8 cellular contexts compared by ENCODE assay signal in genomic region chr20:21503345-21503744, GRCh38. TPM values are rescaled to one million over a fixed set of nuclear protein-coding genes. Genes with fewer than 3 reads are reported as not detected.
DNase-seq lines count a peak whose midpoint lies in the region; ATAC-seq and TF ChIP-seq lines count a peak whose summit lies in the region.

No MANE protein-coding gene starts in this region.

- no peaks in the 10 kb centered on the region for H3K9me3 Mint-ChIP-seq in activated T-helper 17 cell treated with anti-CD3 and anti-CD28 coated beads, Interleukin-2, amount 50 U/mL, for 72 hours
- no peaks in the 10 kb centered on the region for H3K9me3 Mint-ChIP-seq in Calu3 (ENCODE audit: low read depth, unreplicated experiment)

- no peak overlapping the region for H3K27ac Mint-ChIP-seq in activated T-helper 17 cell treated with anti-CD3 and anti-CD28 coated beads, Interleukin-2, amount 50 U/mL, for 72 hours
- no peak overlapping the region for H3K27ac Mint-ChIP-seq in Calu3 (ENCODE audit: unreplicated experiment)

- in situ Hi-C loops in KBM-7 (cut with MboI; ENCODE audit: low pct_unique_long_range_greater_than_20kb, low sequenced_read_pairs), result loop anchor here (10.0 kb wide), 1 partner anchor 269 kb away; no protein-coding TSS in a partner anchor

- ATAC-seq in GM19395 (IDR thresholded peaks at IDR 0.05; ENCODE audit: unreplicated experiment) (peak; percentile 93), HG03135 (IDR thresholded peaks at IDR 0.05; ENCODE audit: unreplicated experiment) (peak; percentile 86)
- ATAC-seq in activated T-helper 17 cell treated with anti-CD3 and anti-CD28 coated beads, Interleukin-2, amount 50 U/mL, for 72 hours (replicated peaks), result peak; percentile 57

- peaks cover 51% of the 10 kb centered on the region for H3K27me3 Mint-ChIP-seq in activated T-helper 17 cell treated with anti-CD3 and anti-CD28 coated beads, Interleukin-2, amount 50 U/mL, for 72 hours
- no peaks in the 10 kb centered on the region for H3K27me3 Mint-ChIP-seq in Calu3 (ENCODE audit: unreplicated experiment)

- DNase-seq in Ammon's horn (ENCODE audit: low spot score) (peak; percentile 65), Calu3 (no peak), cardiac septum (ENCODE audit: low spot score) (no peak), KBM-7 (no peak), NCI-H774 (lab: John Stamatoyannopoulos, UW) (no peak)

- no peaks in the 10 kb centered on the region for H3K36me3 Mint-ChIP-seq in activated T-helper 17 cell treated with anti-CD3 and anti-CD28 coated beads, Interleukin-2, amount 50 U/mL, for 72 hours (ENCODE audit: low read depth)
- H3K36me3 Mint-ChIP-seq in Calu3 (ENCODE audit: insufficient read depth, unreplicated experiment), result no peaks in the 10 kb centered on the region

- intact Hi-C loops in Calu3 (cut with micrococcal nuclease; ENCODE audit: unreplicated experiment) (no loop called here), cardiac septum (cut with DNase I) (no loop called here)

- no peak overlapping the region for H3K4me3 Mint-ChIP-seq in activated T-helper 17 cell treated with anti-CD3 and anti-CD28 coated beads, Interleukin-2, amount 50 U/mL, for 72 hours
- H3K4me3 Mint-ChIP-seq in Calu3 (ENCODE audit: low read depth, unreplicated experiment), result no peak overlapping the region

- BruUV-seq in Calu3 (replicated peaks; lab: Mats Ljungman, UMichigan), result no TSS peak

- no peaks in the 10 kb centered on the region for H3K4me1 Mint-ChIP-seq in activated T-helper 17 cell treated with anti-CD3 and anti-CD28 coated beads, Interleukin-2, amount 50 U/mL, for 72 hours
- H3K4me1 Mint-ChIP-seq in Calu3 (ENCODE audit: low read depth, unreplicated experiment), result no peaks in the 10 kb centered on the region

- CTCF ChIA-PET in Calu3 (lab: Charles Lee), result interaction anchor here (0.6 kb wide), 1 partner anchor 106 kb away, joined by 3 read pairs; no protein-coding TSS in a partner anchor

- TF ChIP-seq CTCF in Calu3 (IDR thresholded peaks at IDR 0.05; ENCODE audit: unreplicated experiment), result no peak

RNA-seq across cellular contexts. Expression of gene NKX2-2, which starts 10.5 kb away (rescaled TPM):
- not detected for total RNA-seq in activated T-helper 17 cell treated with anti-CD3 and anti-CD28 coated beads, Interleukin-2, amount 50 U/mL, for 72 hours
- total RNA-seq in Calu3 (2022), result not detected in 2 replicates
- total RNA-seq in cardiac septum, result 0.11 TPM
